Comparison of ENCODE assay signal across 32 cellular contexts in the genomic region with DNA sequence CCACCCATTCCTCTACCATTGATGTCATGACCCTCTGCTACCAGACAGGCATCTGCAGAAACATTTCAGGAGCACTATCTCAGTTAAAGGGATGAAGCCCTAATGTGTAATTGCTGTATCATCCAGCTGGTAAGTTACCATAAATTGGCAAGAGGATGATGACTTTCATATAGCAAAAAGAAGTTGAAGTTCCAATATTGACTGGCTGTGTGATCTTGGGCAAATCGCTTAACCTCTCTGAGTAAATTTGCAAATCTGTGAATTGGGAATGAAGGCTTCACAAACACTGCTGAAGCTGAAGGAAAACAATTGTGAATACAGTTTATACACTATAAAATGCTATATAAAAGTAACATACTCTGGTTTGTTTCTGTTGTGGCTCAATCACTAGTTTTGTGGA.
"Had no signal": no experiment of that assay in that cellular context is flagged by ENCODE, and none has a peak within 500 bp of the region (broad histone marks: within the 10 kb centered on the region; RNA-seq: fewer than 3 reads in every experiment).

No MANE protein-coding gene starts in this region.

- H3K4me1 ChIP-seq: adrenal gland, body of pancreas, breast epithelium had no signal

- H3K4me3 ChIP-seq: adrenal gland, body of pancreas, breast epithelium had no signal

- H3K27ac ChIP-seq: adrenal gland, body of pancreas, brain microvascular endothelial cell, breast epithelium, VCaP had no signal

- H3K36me3 ChIP-seq: adrenal gland, brain microvascular endothelial cell, breast epithelium had no signal

- H3K27me3 ChIP-seq: adrenal gland, body of pancreas, brain microvascular endothelial cell, breast epithelium had no signal

- DNase-seq: activated B cell treated with CpG ODN at 0.5 μM for 24 hours; activated CD4-positive, alpha-beta memory T cell treated with anti-CD3 and anti-CD28 coated beads, Interleukin-2, amount 10 ng/mL, durations not matched to agents 7 days and 5 days; activated CD4-positive, alpha-beta T cell treated with anti-CD3 and anti-CD28 coated beads for 1 hour; activated CD4-positive, alpha-beta T cell treated with anti-CD3 and anti-CD28 coated beads for 36 hours; activated CD4-positive, alpha-beta T cell treated with anti-CD3 and anti-CD28 coated beads for 48 hours; activated CD4-positive, alpha-beta T cell treated with anti-CD3 and anti-CD28 coated beads, Interleukin-2, amount 10 ng/mL, durations not matched to agents 7 days and 5 days; activated CD4-positive, alpha-beta T cell treated with anti-CD3 and anti-CD28 coated beads, Interleukin-2, amount 50 U/mL, for 48 hours; activated CD8-positive, alpha-beta memory T cell treated with anti-CD3 and anti-CD28 coated beads, Interleukin-2, amount 50 U/mL, for 4 hours; activated CD8-positive, alpha-beta T cell treated with anti-CD3 and anti-CD28 coated beads, Interleukin-2, amount 10 ng/mL, durations not matched to agents 7 days and 5 days; activated effector memory CD4-positive, alpha-beta T cell treated with anti-CD3 and anti-CD28 coated beads, Interleukin-2, amount 50 U/mL, for 16 hours; activated gamma-delta T cell treated with Interleukin-2 at 50 U/mL for 16 hours; activated naive CD4-positive, alpha-beta T cell; activated naive CD4-positive, alpha-beta T cell treated with anti-CD3 and anti-CD28 coated beads for 36 hours; activated naive CD4-positive, alpha-beta T cell treated with anti-CD3 and anti-CD28 coated beads, Interleukin-2, amount 50 U/mL, for 16 hours; activated naive CD8-positive, alpha-beta T cell treated with anti-CD3 and anti-CD28 coated beads for 36 hours; activated T-cell treated with anti-CD3 and anti-CD28 coated beads for 4 hours; activated T-cell treated with anti-CD3 and anti-CD28 coated beads, Interleukin-2, amount 50 U/mL, for 1 hour; activated T-cell treated with anti-CD3 and anti-CD28 coated beads, Interleukin-2, amount 50 U/mL, for 4 hours; activated T-cell treated with anti-CD3 and anti-CD28 coated beads, Interleukin-2, amount 50 U/mL, for 72 hours; adrenal gland; amniotic stem cell; aorta; body of pancreas; brain microvascular endothelial cell; cerebellar nuclear complex; T-helper 1 cell; T-helper 2 cell; T-helper 9 cell had no signal

- FAIRE-seq: astrocyte, TTC549 had no signal

- H3K9me3 ChIP-seq: body of pancreas, breast epithelium had no signal
